14 cellular contexts compared by ENCODE assay signal in the genomic region with DNA sequence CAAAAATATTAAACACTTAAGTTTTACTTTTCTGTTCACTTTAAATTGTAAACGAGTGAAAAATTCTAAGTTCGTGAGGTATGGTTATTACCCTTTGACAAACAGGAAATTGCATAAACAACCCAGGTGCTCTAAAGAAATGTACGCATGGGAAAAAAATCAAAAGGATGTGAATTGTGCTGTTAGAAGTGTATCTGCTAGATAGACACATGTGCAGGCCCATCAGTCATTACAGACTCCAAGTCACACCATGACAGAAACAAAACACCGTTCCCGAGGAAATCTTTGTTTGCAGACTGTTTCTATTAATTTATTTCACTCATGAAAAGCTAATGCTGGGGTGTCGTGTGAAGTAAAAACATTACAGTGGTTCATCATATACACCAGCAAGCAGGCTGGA. TPM values are rescaled to one million over a fixed set of nuclear protein-coding genes. Genes with fewer than 3 reads are reported as not detected.
DNase-seq lines count a peak whose midpoint lies in the region; TF ChIP-seq lines count a peak whose summit lies in the region.
"Had no signal": no experiment of that assay in that cellular context is flagged by ENCODE, and none has a peak within 500 bp of the region (broad histone marks: within the 10 kb centered on the region; RNA-seq: fewer than 3 reads in every experiment).

No MANE protein-coding gene starts in this region.

- H3K9me3 ChIP-seq in OCI-LY7 (ENCODE audit: low read length) (no peaks in the 10 kb centered on the region), A673 (ENCODE audit: low read depth, low read length, poor library complexity, severe bottlenecking) (no peaks in the 10 kb centered on the region)

- H3K27ac Mint-ChIP-seq in activated naive CD4-positive, alpha-beta T cell treated with anti-CD3 and anti-CD28 coated beads, Interleukin-2, amount 10 ng/mL, durations not matched to agents 7 days and 5 days, result peak overlapping the region; percentile 95
- H3K27ac Mint-ChIP-seq in type B pancreatic cell, result peak overlapping the region; percentile 46
- H3K27ac Mint-ChIP-seq: naive B cell had no signal

- H3K27ac ChIP-seq in OCI-LY7 (ENCODE audit: low read depth, low read length, poor library complexity, severe bottlenecking) (no peak overlapping the region), A673 (ENCODE audit: low read depth, low read length, poor library complexity, severe bottlenecking) (no peak overlapping the region)
- H3K27ac ChIP-seq: heart right ventricle had no signal

- CTCF ChIA-PET in activated naive CD4-positive, alpha-beta T cell treated with anti-CD3 and anti-CD28 coated beads, Interleukin-2, amount 10 ng/mL, durations not matched to agents 7 days and 5 days (lab: Charles Lee), result no interaction called here
- CTCF ChIA-PET in OCI-LY7 (lab: Charles Lee; ENCODE audit: unreplicated experiment), result no interaction called here
- CTCF ChIA-PET in A673 (lab: Charles Lee), result no interaction called here

- no peak for TF ChIP-seq CTCF in OCI-LY7 (conservative IDR thresholded peaks at IDR 0.05; ENCODE audit: low read length)
- TF ChIP-seq CTCF in type B pancreatic cell (conservative IDR thresholded peaks at IDR 0.05), result no peak
- TF ChIP-seq CTCF in A673 (conservative IDR thresholded peaks at IDR 0.05; ENCODE audit: low read depth, low read length), result no peak

- POLR2A ChIA-PET in OCI-LY7 (lab: Charles Lee), result no interaction called here
- POLR2A ChIA-PET in A673 (lab: Charles Lee; ENCODE audit: low non-redundant PET), result no interaction called here

- peaks cover 76% of the 10 kb centered on the region for H3K4me1 Mint-ChIP-seq in activated naive CD4-positive, alpha-beta T cell treated with anti-CD3 and anti-CD28 coated beads, Interleukin-2, amount 10 ng/mL, durations not matched to agents 7 days and 5 days
- peaks cover 28% of the 10 kb centered on the region for H3K4me1 Mint-ChIP-seq in type B pancreatic cell (ENCODE audit: unreplicated experiment)

- no peak overlapping the region for H2AFZ ChIP-seq in OCI-LY7 (ENCODE audit: low read length)

- peaks cover 36% of the 10 kb centered on the region for H3K36me3 Mint-ChIP-seq in activated naive CD4-positive, alpha-beta T cell treated with anti-CD3 and anti-CD28 coated beads, Interleukin-2, amount 10 ng/mL, durations not matched to agents 7 days and 5 days
- H3K36me3 Mint-ChIP-seq in type B pancreatic cell, result no peaks in the 10 kb centered on the region

- H3K4me2 ChIP-seq in OCI-LY7 (ENCODE audit: low read length), result no peak overlapping the region

- intact Hi-C loops in OCI-LY7 (cut with micrococcal nuclease; ENCODE audit: unreplicated experiment) (no loop called here), A673 (cut with micrococcal nuclease; ENCODE audit: unreplicated experiment) (no loop called here)

- H3K27me3 Mint-ChIP-seq in activated naive CD4-positive, alpha-beta T cell treated with anti-CD3 and anti-CD28 coated beads, Interleukin-2, amount 10 ng/mL, durations not matched to agents 7 days and 5 days, result no peaks in the 10 kb centered on the region
- H3K27me3 Mint-ChIP-seq in type B pancreatic cell, result no peaks in the 10 kb centered on the region
- H3K27me3 Mint-ChIP-seq: naive B cell had no signal

- H3K9me3 Mint-ChIP-seq in activated naive CD4-positive, alpha-beta T cell treated with anti-CD3 and anti-CD28 coated beads, Interleukin-2, amount 10 ng/mL, durations not matched to agents 7 days and 5 days, result peaks cover 5% of the 10 kb centered on the region
- no peaks in the 10 kb centered on the region for H3K9me3 Mint-ChIP-seq in type B pancreatic cell
- H3K9me3 Mint-ChIP-seq: naive B cell had no signal

- no peaks in the 10 kb centered on the region for H4K20me1 ChIP-seq in OCI-LY7 (ENCODE audit: insufficient read depth, low read length)

- no peaks in the 10 kb centered on the region for H3K27me3 ChIP-seq in A673 (replicated peaks; ENCODE audit: insufficient read depth, low read depth, low read length, poor library complexity)

- H3K4me1 ChIP-seq in OCI-LY7 (ENCODE audit: insufficient read depth, low read length, poor library complexity, severe bottlenecking) (peaks cover 6% of the 10 kb centered on the region), A673 (ENCODE audit: insufficient read depth, low read length, poor library complexity, severe bottlenecking) (no peaks in the 10 kb centered on the region)

- H3K4me3 ChIP-seq in OCI-LY7 (ENCODE audit: low read depth, low read length, poor library complexity, severe bottlenecking), result no peak overlapping the region
- no peak overlapping the region for H3K4me3 ChIP-seq in A673 (ENCODE audit: low read depth, low read length, poor library complexity, severe bottlenecking)
- H3K4me3 ChIP-seq: heart right ventricle, lung had no signal

- H3K36me3 ChIP-seq in OCI-LY7 (ENCODE audit: insufficient read depth, low read length) (no peaks in the 10 kb centered on the region), A673 (ENCODE audit: insufficient read depth, low read length, poor library complexity, severe bottlenecking) (no peaks in the 10 kb centered on the region)
- H3K36me3 ChIP-seq: heart right ventricle had no signal

- no peaks in the 10 kb centered on the region for H3K9me2 ChIP-seq in OCI-LY7 (ENCODE audit: insufficient read depth, low read length)

- BruUV-seq in OCI-LY7 (replicated peaks; lab: Mats Ljungman, UMichigan), result no TSS peak
- BruUV-seq in A673 (replicated peaks; lab: Mats Ljungman, UMichigan), result no TSS peak

- no peaks in the 10 kb centered on the region for H3K79me2 ChIP-seq in OCI-LY7 (ENCODE audit: insufficient read depth, low read depth, low read length)

- peak overlapping the region; percentile 8 for H3K4me3 Mint-ChIP-seq in activated naive CD4-positive, alpha-beta T cell treated with anti-CD3 and anti-CD28 coated beads, Interleukin-2, amount 10 ng/mL, durations not matched to agents 7 days and 5 days
- no peak overlapping the region for H3K4me3 Mint-ChIP-seq in type B pancreatic cell
- H3K4me3 Mint-ChIP-seq: naive B cell had no signal

- DNase-seq in activated naive CD4-positive, alpha-beta T cell treated with anti-CD3 and anti-CD28 coated beads, Interleukin-2, amount 10 ng/mL, durations not matched to agents 7 days and 5 days, result peak; percentile 38
- no peak for DNase-seq in activated naive CD4-positive, alpha-beta T cell (lab: John Stamatoyannopoulos, UW)
- peak; percentile 32 for DNase-seq in OCI-LY7 (ENCODE audit: low spot score)
- DNase-seq in central memory CD4-positive, alpha-beta T cell, result peak; percentile 63
- DNase-seq in type B pancreatic cell (ENCODE audit: extremely low spot score, unreplicated experiment), result no peak
- no peak for DNase-seq in A673 (ENCODE audit: low spot score)
- no peak for DNase-seq in CD1c-positive myeloid dendritic cell (ENCODE audit: extremely low spot score)
- DNase-seq: HCEC 1CT, heart right ventricle, KBM-7, naive B cell, NCI-H1048, RPMI8226 had no signal

RNA-seq across cellular contexts. Expression of a gene that starts 17.0 kb away (rescaled TPM):
- total RNA-seq in OCI-LY7 (2014; rRNA removed; shearing (Covaris generic)), result 19.3 and 24.0 TPM in 2 replicates
- 28.0 and 35.9 TPM in 2 replicates for total RNA-seq in OCI-LY7 (2022)
- 46.2 and 122 TPM in 2 replicates for total RNA-seq in type B pancreatic cell (ENCODE audit: low replicate concordance)
- total RNA-seq in A673 (2021), result 4.2 and 4.5 TPM in 2 replicates

Comparison
In these comparisons a context has a peak if more than half of its experiments do, and no peak if none do; other contexts are left out.
1. DNase-seq: peak in activated naive CD4-positive, alpha-beta T cell treated with anti-CD3 and anti-CD28 coated beads, Interleukin-2, amount 10 ng/mL, durations not matched to agents 7 days and 5 days (single experiment), OCI-LY7 (single experiment) and central memory CD4-positive, alpha-beta T cell (single experiment); none in activated naive CD4-positive, alpha-beta T cell (0 of 4), type B pancreatic cell (single experiment), A673 (single experiment) and CD1c-positive myeloid dendritic cell (single experiment).